ENCODE assay signal across 28 cellular contexts in the genomic region with DNA sequence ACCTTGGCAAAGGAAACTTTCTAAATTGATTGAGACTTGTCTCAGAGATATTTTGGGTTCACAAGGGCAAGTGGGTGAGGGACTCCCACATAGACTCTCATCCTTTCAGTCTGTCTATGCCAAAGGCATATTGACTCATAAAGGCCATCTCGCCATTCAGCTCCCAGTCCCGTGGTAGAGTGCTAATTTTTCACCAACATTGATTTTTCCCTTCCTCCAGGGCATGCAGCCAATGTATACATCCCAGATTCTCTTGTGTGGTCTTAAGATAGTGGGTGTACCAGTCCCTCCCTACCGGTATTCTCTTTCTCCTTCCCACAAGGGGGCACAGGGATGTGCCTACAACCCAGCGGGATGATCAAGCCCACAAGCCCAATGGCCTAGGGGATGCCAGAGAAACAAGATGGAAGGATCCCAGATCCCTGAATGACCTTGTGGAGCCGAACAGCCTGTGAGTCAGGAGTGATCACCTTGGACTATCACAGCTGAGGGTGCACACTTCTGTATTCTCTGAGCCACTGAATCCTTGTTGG. TPM values are rescaled to one million over a fixed set of nuclear protein-coding genes. Genes with fewer than 3 reads are reported as not detected.
"Had no signal": no experiment of that assay in that cellular context is flagged by ENCODE, and none has a peak within 500 bp of the region (broad histone marks: within the 10 kb centered on the region; RNA-seq: fewer than 3 reads in every experiment).

No MANE protein-coding gene starts in this region.

- H3K27ac Mint-ChIP-seq: immature natural killer cell; memory B cell; mesothelial cell of epicardium; naive thymus-derived CD4-positive, alpha-beta T cell; neural progenitor cell; stimulated activated naive CD8-positive, alpha-beta T cell treated with anti-CD3 and anti-CD28 coated beads, Interleukin-15, amount 100 ng/mL, for 72 hours had no signal

- H3K4me1 Mint-ChIP-seq: immature natural killer cell; memory B cell; mesothelial cell of epicardium; naive thymus-derived CD4-positive, alpha-beta T cell; stimulated activated naive CD8-positive, alpha-beta T cell treated with anti-CD3 and anti-CD28 coated beads, Interleukin-15, amount 100 ng/mL, for 72 hours had no signal

- H3K9me3 ChIP-seq: esophagus squamous epithelium, mucosa of descending colon, prostate gland, right atrium auricular region, suprapubic skin, transverse colon, upper lobe of right lung, uterus had no signal

- H3K36me3 Mint-ChIP-seq: memory B cell; mesothelial cell of epicardium; naive thymus-derived CD4-positive, alpha-beta T cell; neural progenitor cell had no signal

- H3K4me1 ChIP-seq: esophagus squamous epithelium, prostate gland, suprapubic skin, transverse colon had no signal

- H3K27ac ChIP-seq: esophagus squamous epithelium, neural progenitor cell, prostate gland, right atrium auricular region, suprapubic skin, transverse colon, upper lobe of right lung, uterus had no signal

- ATAC-seq: mucosa of descending colon; naive thymus-derived CD4-positive, alpha-beta T cell; sciatic nerve; stimulated activated naive CD8-positive, alpha-beta T cell treated with anti-CD3 and anti-CD28 coated beads, Interleukin-15, amount 100 ng/mL, for 72 hours; upper lobe of right lung had no signal

- H3K4me3 Mint-ChIP-seq: immature natural killer cell; memory B cell; mesothelial cell of epicardium; naive thymus-derived CD4-positive, alpha-beta T cell; nephron; neural progenitor cell; stimulated activated naive CD8-positive, alpha-beta T cell treated with anti-CD3 and anti-CD28 coated beads, Interleukin-15, amount 100 ng/mL, for 72 hours had no signal

- H3K9ac ChIP-seq: neural progenitor cell had no signal

- H3K36me3 ChIP-seq: esophagus squamous epithelium, neural progenitor cell, prostate gland, right atrium auricular region, suprapubic skin, transverse colon, upper lobe of right lung, uterus had no signal

- H3K9me3 Mint-ChIP-seq: memory B cell; mesothelial cell of epicardium; nephron; neural progenitor cell; stimulated activated naive CD8-positive, alpha-beta T cell treated with anti-CD3 and anti-CD28 coated beads, Interleukin-15, amount 100 ng/mL, for 72 hours had no signal

- DNase-seq: dermis blood vessel endothelial cell; effector memory CD4-positive, alpha-beta T cell; erythroblast; esophagus squamous epithelium; hypothalamus; immature natural killer cell; mucosa of descending colon; naive thymus-derived CD4-positive, alpha-beta T cell; stimulated activated CD4-positive, alpha-beta T cell treated with anti-CD3 and anti-CD28 coated beads, Interleukin-12 subunit alpha, Interleukin-12 subunit beta, amount 100 ng/mL, for 4 hours; stimulated activated CD4-positive, alpha-beta T cell treated with anti-CD3 and anti-CD28 coated beads, Interleukin-1b, Interleukin-23, amount 100 ng/mL, for 48 hours; stimulated activated CD4-positive, alpha-beta T cell treated with anti-CD3 and anti-CD28 coated beads, Interleukin-4, amount 100 ng/mL, for 1 hour; stimulated activated CD8-positive, alpha-beta memory T cell treated with anti-CD3 and anti-CD28 coated beads, Interleukin-4, amount 100 ng/mL, for 48 hours; stimulated activated naive CD4-positive, alpha-beta T cell; stimulated activated naive CD8-positive, alpha-beta T cell treated with anti-CD3 and anti-CD28 coated beads, Interleukin-15, amount 100 ng/mL, for 72 hours; transverse colon; upper lobe of right lung; uterus had no signal

- H3K4me3 ChIP-seq: coronary artery, esophagus squamous epithelium, lung, mucosa of descending colon, neural progenitor cell, prostate gland, right atrium auricular region, smooth muscle cell, suprapubic skin, transverse colon, upper lobe of right lung, uterus had no signal

- H3K27me3 ChIP-seq: right atrium auricular region, upper lobe of right lung, uterus had no signal

RNA-seq across cellular contexts. Expression of gene C11orf96, which starts 8.0 kb away (rescaled TPM):
- polyA plus RNA-seq: immature natural killer cell; naive thymus-derived CD4-positive, alpha-beta T cell had no signal
